Comparison of ENCODE assay signal across 1 cellular context in genomic region chr7:51295435-51296269, GRCh38.
TF ChIP-seq lines count a peak whose summit lies in the region.

No MANE protein-coding gene starts in this region.

TF ChIP-seq in H1, 55 proteins besides CTCF, POLR2A, EP300 and RAD21 (continued from another document):
- TF ChIP-seq ATF2 (IDR thresholded peaks at IDR 0.05; ENCODE audit: low read length) = no peak
- TF ChIP-seq SP4 (IDR thresholded peaks at IDR 0.05; ENCODE audit: low read length) = no peak
- no peak for TF ChIP-seq POU5F1 (IDR thresholded peaks at IDR 0.05; ENCODE audit: low read depth, low read length)
- no peak for TF ChIP-seq CBX8 (IDR thresholded peaks at IDR 0.05; ENCODE audit: borderline replicate concordance, low read depth, low read length)
- TF ChIP-seq KDM5A (IDR thresholded peaks at IDR 0.05; ENCODE audit: low read length) = no peak
- no peak for TF ChIP-seq CHD7 (IDR thresholded peaks at IDR 0.05; ENCODE audit: insufficient replicate concordance, low read length)
- no peak for TF ChIP-seq ATF3 (IDR thresholded peaks at IDR 0.05; ENCODE audit: insufficient read depth, low read depth, low read length)
- TF ChIP-seq YY1 (IDR thresholded peaks at IDR 0.05; ENCODE audit: low read depth, low read length) = no peak
- no peak for TF ChIP-seq RNF2 (IDR thresholded peaks at IDR 0.05; ENCODE audit: borderline replicate concordance, low read depth, low read length, missing control alignments, poor library complexity, severe bottlenecking)
- TF ChIP-seq FOSL1 (IDR thresholded peaks at IDR 0.05; ENCODE audit: insufficient read depth, low read depth, low read length) = no peak
- TF ChIP-seq SIN3A (conservative IDR thresholded peaks at IDR 0.05 in 1 of 2, IDR thresholded peaks at IDR 0.05 in 1 of 2; ENCODE audit: low read depth in 1 of 2, low read length in 2 of 2) = no peak
- TF ChIP-seq ASH2L (IDR thresholded peaks at IDR 0.05; ENCODE audit: low read length) = no peak
